ENCODE assay signal across 12 cellular contexts in genomic region chr2:218223046-218223445, GRCh38. TPM values are rescaled to one million over a fixed set of nuclear protein-coding genes. Genes with fewer than 3 reads are reported as not detected.
DNase-seq lines count a peak whose midpoint lies in the region; ATAC-seq, FAIRE-seq and TF ChIP-seq lines count a peak whose summit lies in the region.
"Had no signal": no experiment of that assay in that cellular context is flagged by ENCODE, and none has a peak within 500 bp of the region (broad histone marks: within the 10 kb centered on the region; RNA-seq: fewer than 3 reads in every experiment).

No MANE protein-coding gene starts in this region.

- peak overlapping the region; percentile 92 for H3K27ac Mint-ChIP-seq in CD8-positive, alpha-beta T cell
- peak overlapping the region; percentile 53 to 90 (median 90) for H3K27ac Mint-ChIP-seq in IgD-negative memory B cell
- peak overlapping the region; percentile 96 for H3K27ac Mint-ChIP-seq in activated naive CD8-positive, alpha-beta T cell treated with anti-CD3 and anti-CD28 coated beads for 36 hours
- H3K27ac Mint-ChIP-seq in naive thymus-derived CD4-positive, alpha-beta T cell, result peak overlapping the region; percentile 54 to 98 (median 92)

- H3K9me3 Mint-ChIP-seq in CD8-positive, alpha-beta T cell, result no peaks in the 10 kb centered on the region
- H3K9me3 Mint-ChIP-seq in IgD-negative memory B cell, result no peaks in the 10 kb centered on the region
- H3K9me3 Mint-ChIP-seq in activated naive CD8-positive, alpha-beta T cell treated with anti-CD3 and anti-CD28 coated beads for 36 hours, result peaks cover 1% of the 10 kb centered on the region
- H3K9me3 Mint-ChIP-seq in naive thymus-derived CD4-positive, alpha-beta T cell, result no peaks in the 10 kb centered on the region

- peaks cover 88% of the 10 kb centered on the region for H3K4me1 Mint-ChIP-seq in CD8-positive, alpha-beta T cell (ENCODE audit: low read depth)
- H3K4me1 Mint-ChIP-seq in IgD-negative memory B cell, result peaks cover 73 to 75% (median 74%) of the 10 kb centered on the region in 3 donors
- peaks cover 83% of the 10 kb centered on the region for H3K4me1 Mint-ChIP-seq in activated naive CD8-positive, alpha-beta T cell treated with anti-CD3 and anti-CD28 coated beads for 36 hours
- peaks cover 63 to 94% (median 85%) of the 10 kb centered on the region in 7 donors for H3K4me1 Mint-ChIP-seq in naive thymus-derived CD4-positive, alpha-beta T cell

- H3K36me3 ChIP-seq in CD8-positive, alpha-beta T cell (ENCODE audit: insufficient read depth, low read length), result peaks cover 24% of the 10 kb centered on the region
- H3K36me3 ChIP-seq in naive thymus-derived CD4-positive, alpha-beta T cell (ENCODE audit: control insufficient read depth in 2 of 3, insufficient read depth in 3 of 3, low read length in 3 of 3), result peaks cover 0 to 30% (median 0%) of the 10 kb centered on the region in 3 experiments

- TF ChIP-seq CTCF in CD8-positive, alpha-beta T cell (IDR thresholded peaks at IDR 0.05), result no peak

- H3K36me3 Mint-ChIP-seq in CD8-positive, alpha-beta T cell, result peaks cover 78% of the 10 kb centered on the region
- peaks cover 4% of the 10 kb centered on the region for H3K36me3 Mint-ChIP-seq in IgD-negative memory B cell
- H3K36me3 Mint-ChIP-seq in activated naive CD8-positive, alpha-beta T cell treated with anti-CD3 and anti-CD28 coated beads for 36 hours, result peaks cover 89% of the 10 kb centered on the region
- peaks cover 10 to 62% (median 28%) of the 10 kb centered on the region in 5 donors for H3K36me3 Mint-ChIP-seq in naive thymus-derived CD4-positive, alpha-beta T cell

- H3K4me1 ChIP-seq in CD8-positive, alpha-beta T cell (ENCODE audit: insufficient read depth, low read length), result peaks cover 79% of the 10 kb centered on the region
- H3K4me1 ChIP-seq in naive thymus-derived CD4-positive, alpha-beta T cell (ENCODE audit: control insufficient read depth in 2 of 2, insufficient read depth in 2 of 2, low read length in 2 of 2), result peaks cover 65 to 74% of the 10 kb centered on the region in 2 donors

- CTCF ChIA-PET in CD8-positive, alpha-beta T cell (lab: Charles Lee), result interaction anchor here (1.3 to 2.0 kb wide), 2 partner anchors 11 to 34 kb away, joined by 3 to 9 read pairs; no protein-coding TSS in a partner anchor
- CTCF ChIA-PET in naive thymus-derived CD4-positive, alpha-beta T cell (lab: Charles Lee), result interaction anchor here (1.3 kb wide), 1 partner anchor 37 kb away, joined by 3 read pairs; no protein-coding TSS in a partner anchor

- intact Hi-C loops in CD8-positive, alpha-beta T cell (cut with DNase I, micrococcal nuclease), result loop anchor here (5.0 kb wide), 1 partner anchor 34 kb away; no protein-coding TSS in a partner anchor
- intact Hi-C loops in naive thymus-derived CD4-positive, alpha-beta T cell (cut with micrococcal nuclease), result loop anchor here in 1 of 2 donors (10.0 kb wide), 1 partner anchor 1718 kb away; no protein-coding TSS in a partner anchor

- H3K9me3 ChIP-seq in CD8-positive, alpha-beta T cell (ENCODE audit: low read length), result no peaks in the 10 kb centered on the region
- H3K9me3 ChIP-seq in naive thymus-derived CD4-positive, alpha-beta T cell (ENCODE audit: control insufficient read depth in 2 of 3, low read length in 3 of 3), result no peaks in the 10 kb centered on the region

- peak; percentile 65 for ATAC-seq in CD8-positive, alpha-beta T cell
- peak; percentile 63 for ATAC-seq in naive thymus-derived CD4-positive, alpha-beta T cell

- H3K4me3 Mint-ChIP-seq in CD8-positive, alpha-beta T cell, result peak overlapping the region; percentile 71
- peak overlapping the region; percentile 63 to 98 (median 76) for H3K4me3 Mint-ChIP-seq in IgD-negative memory B cell
- H3K4me3 Mint-ChIP-seq in activated naive CD8-positive, alpha-beta T cell treated with anti-CD3 and anti-CD28 coated beads for 36 hours, result peak overlapping the region; percentile 33
- peak overlapping the region in 9 of 10 donors; percentile 22 to 97 (median 90) for H3K4me3 Mint-ChIP-seq in naive thymus-derived CD4-positive, alpha-beta T cell

- DNase-seq in CD8-positive, alpha-beta T cell, result peak in 3 of 7 experiments; percentile 27 to 43 (median 40)
- no peak for DNase-seq in activated naive CD8-positive, alpha-beta T cell treated with anti-CD3 and anti-CD28 coated beads for 36 hours
- no peak for DNase-seq in naive thymus-derived CD4-positive, alpha-beta T cell
- DNase-seq in NCI-H2107 (lab: John Stamatoyannopoulos, UW) (no peak), NCI-H1417 (lab: John Stamatoyannopoulos, UW) (no peak), HTR-8/SVneo (ENCODE audit: insufficient read length, low spot score) (no peak), NCI-H1417 treated with DMSO at 0.1 percent for 48 hours (lab: John Stamatoyannopoulos, UW) (no peak)
- DNase-seq: DMS53, NCI-H2029 treated with DMSO at 0.1 percent for 48 hours had no signal

- H3K27me3 Mint-ChIP-seq in CD8-positive, alpha-beta T cell (ENCODE audit: low read depth), result no peaks in the 10 kb centered on the region
- no peaks in the 10 kb centered on the region for H3K27me3 Mint-ChIP-seq in IgD-negative memory B cell
- no peaks in the 10 kb centered on the region for H3K27me3 Mint-ChIP-seq in activated naive CD8-positive, alpha-beta T cell treated with anti-CD3 and anti-CD28 coated beads for 36 hours
- no peaks in the 10 kb centered on the region for H3K27me3 Mint-ChIP-seq in naive thymus-derived CD4-positive, alpha-beta T cell

- FAIRE-seq in HTR-8/SVneo (lab: Jason Lieb, UNC), result no peak
- FAIRE-seq: H1 had no signal

- H3K27ac ChIP-seq in CD8-positive, alpha-beta T cell (ENCODE audit: low read depth, low read length), result no peak overlapping the region
- H3K27ac ChIP-seq in naive thymus-derived CD4-positive, alpha-beta T cell (ENCODE audit: low read depth, low read length), result peak overlapping the region; percentile 59
- H3K27ac ChIP-seq: SJSA1 had no signal

- peak overlapping the region; percentile 6 for H3K4me3 ChIP-seq in CD8-positive, alpha-beta T cell (ENCODE audit: low read depth, low read length)
- H3K4me3 ChIP-seq in naive thymus-derived CD4-positive, alpha-beta T cell (ENCODE audit: low read length), result peak overlapping the region; percentile 7
- H3K4me3 ChIP-seq: SJSA1 had no signal

- H3K27me3 ChIP-seq in CD8-positive, alpha-beta T cell (ENCODE audit: insufficient read depth, low read length), result no peaks in the 10 kb centered on the region
- H3K27me3 ChIP-seq in naive thymus-derived CD4-positive, alpha-beta T cell (ENCODE audit: control insufficient read depth in 2 of 2, insufficient read depth in 2 of 2, low read length in 2 of 2), result no peaks in the 10 kb centered on the region
- H3K27me3 ChIP-seq: SJSA1 had no signal

- POLR2A ChIA-PET in CD8-positive, alpha-beta T cell (lab: Charles Lee), result no interaction called here
- POLR2A ChIA-PET in naive thymus-derived CD4-positive, alpha-beta T cell (lab: Charles Lee), result interaction anchor here (0.6 to 7.6 kb wide), 3 partner anchors 7 to 39 kb away, joined by 3 to 70 read pairs (median 4); no protein-coding TSS in a partner anchor

RNA-seq across cellular contexts. Expression of gene ARPC2, which starts 6.1 kb away (rescaled TPM):
- total RNA-seq in CD8-positive, alpha-beta T cell, result 100 to 1,000 TPM; 521 to 547 TPM
- 862 TPM for polyA plus RNA-seq in IgD-negative memory B cell
- total RNA-seq in activated naive CD8-positive, alpha-beta T cell treated with anti-CD3 and anti-CD28 coated beads for 36 hours, result 100 to 1,000 TPM; 562 to 566 TPM
- total RNA-seq in naive thymus-derived CD4-positive, alpha-beta T cell, result 100 to 1,000 TPM; 330 to 694 (median 368) TPM
- polyA plus RNA-seq in naive thymus-derived CD4-positive, alpha-beta T cell, result 100 to 1,000 TPM; 628 to 638 TPM

RNA-seq across cellular contexts. Expression of gene GPBAR1, which starts 37.8 kb away (rescaled TPM):
- total RNA-seq in CD8-positive, alpha-beta T cell, result 1 to 10 TPM; 2.2 to 2.5 TPM
- 0.64 TPM for polyA plus RNA-seq in IgD-negative memory B cell
- total RNA-seq in activated naive CD8-positive, alpha-beta T cell treated with anti-CD3 and anti-CD28 coated beads for 36 hours, result under 1 TPM; 0.24 to 0.58 TPM
- 10 to 100 TPM in 1 of 5 experiments, 1 to 10 TPM in 3, under 1 TPM in 1; 0.80 to 12.9 (median 1.9) TPM for total RNA-seq in naive thymus-derived CD4-positive, alpha-beta T cell
- under 1 TPM; 0.15 to 0.27 TPM for polyA plus RNA-seq in naive thymus-derived CD4-positive, alpha-beta T cell

RNA-seq across cellular contexts. Expression of gene AAMP, which starts 46.9 kb away (rescaled TPM):
- 10 to 100 TPM; 44.7 to 50.4 TPM for total RNA-seq in CD8-positive, alpha-beta T cell
- 82.0 TPM for polyA plus RNA-seq in IgD-negative memory B cell
- total RNA-seq in activated naive CD8-positive, alpha-beta T cell treated with anti-CD3 and anti-CD28 coated beads for 36 hours, result 10 to 100 TPM; 94.6 to 97.7 TPM
- 10 to 100 TPM; 54.1 to 67.0 (median 61.2) TPM for total RNA-seq in naive thymus-derived CD4-positive, alpha-beta T cell
- polyA plus RNA-seq in naive thymus-derived CD4-positive, alpha-beta T cell, result 100 to 1,000 TPM in 1 of 2 donors, 10 to 100 TPM in 1; 98.6 to 108 TPM

RNA-seq across cellular contexts. Expression of gene PNKD, which starts 47.3 kb away (rescaled TPM):
- 1 to 10 TPM; 7.1 to 7.2 TPM for total RNA-seq in CD8-positive, alpha-beta T cell
- polyA plus RNA-seq in IgD-negative memory B cell, result 126 TPM
- total RNA-seq in activated naive CD8-positive, alpha-beta T cell treated with anti-CD3 and anti-CD28 coated beads for 36 hours, result 10 to 100 TPM; 23.6 to 25.1 TPM
- 10 to 100 TPM; 18.5 to 38.4 (median 25.2) TPM for total RNA-seq in naive thymus-derived CD4-positive, alpha-beta T cell
- polyA plus RNA-seq in naive thymus-derived CD4-positive, alpha-beta T cell, result 100 to 1,000 TPM in 1 of 2 donors, 10 to 100 TPM in 1; 92.2 to 108 TPM

RNA-seq across cellular contexts. Expression of gene CXCR1, which starts 56.3 kb away (rescaled TPM):
- not detected for total RNA-seq in CD8-positive, alpha-beta T cell
- polyA plus RNA-seq in IgD-negative memory B cell, result 0.35 TPM
- not detected for total RNA-seq in activated naive CD8-positive, alpha-beta T cell treated with anti-CD3 and anti-CD28 coated beads for 36 hours
- total RNA-seq in naive thymus-derived CD4-positive, alpha-beta T cell, result 1 to 10 TPM in 1 of 5 experiments, under 1 TPM in 2, not detected in 2; 0.16 to 1.0 (median 0.29) TPM
- polyA plus RNA-seq in naive thymus-derived CD4-positive, alpha-beta T cell, result under 1 TPM in 1 of 2 donors, not detected in 1; 0.20 TPM
- total RNA-seq: H1, SJSA1 had no signal
- polyA plus RNA-seq: H1 had no signal

Comparison
In these comparisons a context has a peak if more than half of its experiments do, and no peak if none do; other contexts are left out.
1. H3K4me3 Mint-ChIP-seq: peak in every context shown above with its lines; median percentile 90 in naive thymus-derived CD4-positive, alpha-beta T cell; 76 in IgD-negative memory B cell; 71 in CD8-positive, alpha-beta T cell; 33 in activated naive CD8-positive, alpha-beta T cell treated with anti-CD3 and anti-CD28 coated beads for 36 hours.